10 cellular contexts compared by ENCODE assay signal in the genomic region with DNA sequence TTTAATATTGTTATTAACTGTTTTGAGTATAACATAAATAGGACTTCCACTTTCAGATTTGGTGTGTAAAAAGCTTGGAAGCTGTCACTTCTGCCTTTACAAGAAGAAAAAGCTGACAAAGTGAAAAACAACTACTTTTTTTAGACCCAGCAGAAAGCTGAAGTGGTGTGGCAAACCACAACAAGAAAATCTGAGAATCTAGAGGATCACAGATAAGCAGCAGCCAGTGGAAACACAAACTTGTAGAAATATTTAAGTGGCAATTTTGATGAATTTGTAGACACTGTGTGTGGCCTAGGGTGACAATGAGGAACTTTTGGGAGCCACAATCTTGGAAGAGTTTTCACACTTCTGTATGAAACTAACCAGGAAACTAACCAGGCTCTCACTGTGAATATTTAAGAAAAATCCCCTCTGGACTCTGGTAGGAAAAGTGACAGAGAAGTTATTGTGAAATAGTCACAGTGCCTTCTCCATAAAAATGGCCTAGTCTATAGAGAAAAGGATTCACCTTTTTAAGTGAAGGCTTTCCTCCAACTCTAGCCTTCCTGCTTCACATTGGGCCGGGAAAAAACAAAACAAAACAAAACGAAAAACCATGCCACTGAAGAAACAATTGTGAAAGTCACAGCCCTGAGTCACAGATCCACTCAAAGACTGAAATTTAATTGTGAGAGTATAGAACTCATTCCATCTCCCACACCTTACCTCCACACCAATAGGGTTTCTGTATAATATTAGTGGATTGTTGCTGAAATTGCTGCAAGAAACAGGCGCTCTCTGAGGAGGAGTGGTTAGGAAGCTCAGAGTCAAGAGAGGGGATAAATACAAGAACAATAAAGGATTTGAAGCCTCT. TPM values are rescaled to one million over a fixed set of nuclear protein-coding genes. Genes with fewer than 3 reads are reported as not detected.
A peak's percentile ranks its signal among the peaks of the same experiment; 100 is the strongest.
DNase-seq lines count a peak whose midpoint lies in the region; ATAC-seq, FAIRE-seq and TF ChIP-seq lines count a peak whose summit lies in the region.
"Had no signal": no experiment of that assay in that cellular context is flagged by ENCODE, and none has a peak within 500 bp of the region (broad histone marks: within the 10 kb centered on the region; RNA-seq: fewer than 3 reads in every experiment).

No MANE protein-coding gene starts in this region.

- TF ChIP-seq POLR2A in GM12891 (IDR thresholded peaks at IDR 0.05; ENCODE audit: low read depth, low read length) (no peak), GM12878 (IDR thresholded peaks at IDR 0.05; ENCODE audit: low read depth, low read length) (no peak), tibial nerve (IDR thresholded peaks at IDR 0.05) (no peak), ovary (IDR thresholded peaks at IDR 0.05) (no peak), gastroesophageal sphincter (IDR thresholded peaks at IDR 0.05) (no peak)

- H3K4me2 ChIP-seq in GM12878 (ENCODE audit: control insufficient read depth, insufficient read depth), result peak overlapping the region; percentile 33; the same call in 1 of the 2 replicates

- H3K9me3 ChIP-seq in GM12878 (replicated peaks; ENCODE audit: control insufficient read depth, insufficient read depth, low read length) (no peaks in the 10 kb centered on the region), tibial nerve (no peaks in the 10 kb centered on the region), ovary (no peaks in the 10 kb centered on the region), gastroesophageal sphincter (no peaks in the 10 kb centered on the region)
- H3K9me3 ChIP-seq: adrenal gland had no signal

- POLR2A ChIA-PET in GM12878 (lab: Charles Lee), result interaction anchor here (0.6 to 2.7 kb wide), 11 partner anchors 10 to 1896 kb away, joined by 3 to 23 read pairs (median 4); partner anchors contain the start of gene GUCY1A1

- SMC1A ChIA-PET in GM12878 (lab: Charles Lee; ENCODE audit: uncharacterized antibody, unreplicated experiment), result interaction anchor here (0.6 to 3.9 kb wide), 21 partner anchors 10 to 313 kb away, joined by 3 to 52 read pairs (median 7); partner anchors contain the start of gene GUCY1A1

- H3K4me1 ChIP-seq in GM12878 (ENCODE audit: control insufficient read depth, insufficient read depth, low read length) (peaks cover 7% of the 10 kb centered on the region), tibial nerve (peaks cover 0 to 10% (median 0%) of the 10 kb centered on the region in 4 donors), ovary (ENCODE audit: insufficient read depth) (no peaks in the 10 kb centered on the region), gastroesophageal sphincter (no peaks in the 10 kb centered on the region)
- H3K4me1 ChIP-seq: adrenal gland had no signal

- H3K79me2 ChIP-seq in GM12878 (ENCODE audit: control insufficient read depth, insufficient read depth, low read length), result no peaks in the 10 kb centered on the region

- TF ChIP-seq EP300 in GM12878 (IDR thresholded peaks at IDR 0.05; ENCODE audit: borderline replicate concordance in 1 of 2, control insufficient read depth in 1 of 2, low read depth in 2 of 2, low read length in 2 of 2), result no peak
- peak in 1 of 2 donors; percentile 33 for TF ChIP-seq EP300 in tibial nerve (IDR thresholded peaks at IDR 0.05)
- TF ChIP-seq EP300 in ovary (IDR thresholded peaks at IDR 0.05), result no peak
- no peak for TF ChIP-seq EP300 in gastroesophageal sphincter (IDR thresholded peaks at IDR 0.05)

- no peak overlapping the region for H3K9ac ChIP-seq in GM12878 (ENCODE audit: control insufficient read depth, insufficient read depth, low read length)

- peak; percentile 81 for ATAC-seq in HG03342 (IDR thresholded peaks at IDR 0.05; ENCODE audit: unreplicated experiment)
- ATAC-seq in GM12878, result peak; percentile 85
- no peak for ATAC-seq in gastroesophageal sphincter

- FAIRE-seq in GM12891 (lab: Jason Lieb, UNC), result no peak
- FAIRE-seq in GM12878 (lab: Jason Lieb, UNC), result peak; percentile 7
- FAIRE-seq: islet of Langerhans had no signal

- no peak for TF ChIP-seq CTCF in GM20000 (IDR thresholded peaks at IDR 0.05; ENCODE audit: extremely low read depth, missing control alignments)
- TF ChIP-seq CTCF in GM12878 (IDR thresholded peaks at IDR 0.05 in 2 of 3, conservative IDR thresholded peaks at IDR 0.05 in 1 of 3; ENCODE audit: control insufficient read depth in 2 of 3, extremely low read depth in 1 of 3, insufficient read depth in 1 of 3, low read depth in 3 of 3, low read length in 3 of 3), result no peak
- no peak for TF ChIP-seq CTCF in tibial nerve (IDR thresholded peaks at IDR 0.05)
- TF ChIP-seq CTCF in ovary (IDR thresholded peaks at IDR 0.05), result no peak
- no peak for TF ChIP-seq CTCF in gastroesophageal sphincter (IDR thresholded peaks at IDR 0.05)

- intact Hi-C loops in GM12878 (cut with micrococcal nuclease; ENCODE audit: unreplicated experiment) (no loop called here), ovary (cut with DNase I) (no loop called here)

- H4K20me1 ChIP-seq in GM12878 (ENCODE audit: control insufficient read depth, insufficient read depth), result no peaks in the 10 kb centered on the region

- CTCF ChIA-PET in GM12878 (lab: Yijun Ruan, JAX), result interaction anchor here (1.0 to 2.1 kb wide), 8 partner anchors 9 to 37 kb away, joined by 3 to 12 read pairs (median 5); no protein-coding TSS in a partner anchor

- no TSS peak for BruUV-seq in GM12878 (replicated peaks; lab: Mats Ljungman, UMichigan)

- 40% methylated on average over 3 of the region's 3 CpGs for WGBS in GM12878 (ENCODE audit: insufficient coverage, insufficient replicate concordance, low lambda C conversion rate, missing lambda C conversion rate)
- WGBS in tibial nerve, 2 donors, result 22 to 69% methylated on average over 3 of the region's 3 CpGs
- WGBS in ovary, 3 donors, result 24 to 81% (median 81%) methylated on average over 3 of the region's 3 CpGs
- WGBS in gastroesophageal sphincter (ENCODE audit: low coverage in 1 of 2), 2 donors, result 28 to 74% methylated on average over 2 to 3 of the region's 3 CpGs

- no peaks in the 10 kb centered on the region for H3K36me3 ChIP-seq in GM12878 (ENCODE audit: control insufficient read depth in 2 of 2, insufficient read depth in 2 of 2, low read length in 1 of 2)
- H3K36me3 ChIP-seq in tibial nerve, result no peaks in the 10 kb centered on the region
- H3K36me3 ChIP-seq in ovary, result no peaks in the 10 kb centered on the region
- H3K36me3 ChIP-seq in gastroesophageal sphincter, result no peaks in the 10 kb centered on the region
- H3K36me3 ChIP-seq: adrenal gland had no signal

- RAD21 ChIA-PET in GM12878 (lab: Charles Lee; ENCODE audit: unreplicated experiment), result interaction anchor here (0.7 to 2.9 kb wide), 24 partner anchors 9 to 313 kb away, joined by 3 to 32 read pairs (median 4); partner anchors contain the start of genes GUCY1A1 and GUCY1B1

- TF ChIP-seq RAD21 in GM12878 (IDR thresholded peaks at IDR 0.05; ENCODE audit: insufficient read depth, low read depth, low read length), result no peak

- H3K27me3 ChIP-seq in GM12878 (replicated peaks in 1 of 2; ENCODE audit: control insufficient read depth in 2 of 2, insufficient read depth in 2 of 2, low read length in 1 of 2) (no peaks in the 10 kb centered on the region), tibial nerve (no peaks in the 10 kb centered on the region), ovary (no peaks in the 10 kb centered on the region), gastroesophageal sphincter (no peaks in the 10 kb centered on the region)
- H3K27me3 ChIP-seq: adrenal gland had no signal

- H3K4me3 ChIP-seq in GM12878 (no peak overlapping the region), tibial nerve (no peak overlapping the region), ovary (no peak overlapping the region), gastroesophageal sphincter (no peak overlapping the region)
- H3K4me3 ChIP-seq: adrenal gland had no signal

- in situ Hi-C loops in GM12878 (cut with MboI), result no loop called here

- H3K27ac ChIP-seq in GM12878 (ENCODE audit: control insufficient read depth, insufficient read depth), result no peak overlapping the region
- H3K27ac ChIP-seq in tibial nerve, result no peak overlapping the region
- H3K27ac ChIP-seq in ovary, result no peak overlapping the region
- H3K27ac ChIP-seq in gastroesophageal sphincter, result no peak overlapping the region
- H3K27ac ChIP-seq: adrenal gland had no signal

- H2AFZ ChIP-seq in GM12878 (ENCODE audit: control insufficient read depth, low read depth, low read length), result no peak overlapping the region

- DNase-seq in GM12891 (ENCODE audit: insufficient read length, low spot score), result peak; percentile 6
- peak; percentile 45 for DNase-seq in GM20000 (ENCODE audit: low spot score)
- DNase-seq in GM12878 (ENCODE audit: low read depth, low spot score), result peak; percentile 45
- DNase-seq in tibial nerve (ENCODE audit: low spot score in 2 of 2), result no peak
- no peak for DNase-seq in ovary
- no peak for DNase-seq in cerebellum (ENCODE audit: low spot score)
- DNase-seq: adrenal gland had no signal

TF ChIP-seq in GM12891, 5 proteins besides CTCF, POLR2A, EP300 and RAD21 (continues in another document):
- no peak for TF ChIP-seq POU2F2 (IDR thresholded peaks at IDR 0.05; ENCODE audit: low read depth, low read length)
- TF ChIP-seq TAF1 (IDR thresholded peaks at IDR 0.05; ENCODE audit: low read depth, low read length), result no peak

TF ChIP-seq in GM12878, 131 proteins besides CTCF, POLR2A, EP300 and RAD21 (continues in another document):
- TF ChIP-seq MTA2 (IDR thresholded peaks at IDR 0.05; ENCODE audit: low read depth), result peak; percentile 60; the same call in 1 of the 2 replicates

RNA-seq across cellular contexts. Expression of gene GUCY1A1, which starts 26.7 kb away (rescaled TPM):
- polyA plus RNA-seq in GM12891 (2012; ENCODE audit: low read depth, missing spikeins), result 0.27 TPM
- 36.6 and 36.9 TPM in 2 replicates for total RNA-seq in GM12878 (2013; cell fraction: nucleolus; rRNA removed)
- total RNA-seq in GM12878 (2014; rRNA removed) (0.51 and 0.76 TPM in 2 replicates), GM12878 (2014; rRNA removed; fragmentation: Illumina TruSeq; extraction: Trizol) (0.74 and 0.98 TPM in 2 replicates), GM12878 (2021) (0.46 and 0.48 TPM in 2 replicates), tibial nerve (10 to 100 TPM in 1 of 4 donors, 1 to 10 TPM in 3; 6.7 to 20.3 (median 9.3) TPM), ovary (10 to 100 TPM in 1 of 7 donors, 1 to 10 TPM in 6; 3.0 to 12.1 (median 6.2) TPM), gastroesophageal sphincter (100 to 1,000 TPM in 2 of 4 donors, 10 to 100 TPM in 2; 69.4 to 196 (median 144) TPM), cerebellum (35.9 TPM)
- polyA plus RNA-seq in GM12878 (2011; ENCODE audit: low read depth), result 0.13 TPM
- polyA plus RNA-seq in GM12878 (2011; rRNA removed) (22.6 and 24.3 TPM in 2 replicates), GM12878 (2014; fragmentation: Illumina TruSeq; extraction: Trizol) (0.54 and 0.87 TPM in 2 replicates), GM12878 (2014; fragmentation: Nextera tagmentation; extraction: Ambion mirVana) (1 to 10 TPM in 1 of 2 experiments, under 1 TPM in 1; 0.57 to 1.1 TPM), GM12878 (2014; rRNA removed) (0.50 and 0.60 TPM in 2 replicates), GM12878 (2016; fragmentation: Nextera tagmentation; extraction: Ambion mirVana) (1 to 10 TPM in 1 of 2 experiments, under 1 TPM in 1; 0.44 to 1.0 TPM), ovary (10 to 100 TPM in 1 of 2 donors, 1 to 10 TPM in 1; 6.4 to 26.9 TPM)
- 15.3 and 16.9 TPM in 2 replicates for polyA plus RNA-seq in GM12878 (2011; cell fraction: cytosol; rRNA removed)
- polyA plus RNA-seq in GM12878 (2011; cell fraction: nucleus; rRNA removed), result 15.6 and 16.6 TPM in 2 replicates
- polyA plus RNA-seq in GM12878 (2012), result 0.20 and 0.38 TPM in 2 replicates
- 49.1 and 54.0 TPM in 2 replicates for polyA minus RNA-seq in GM12878 (2011; rRNA and poly(A)+ RNA removed)
- polyA minus RNA-seq in GM12878 (2011; cell fraction: cytosol; rRNA and poly(A)+ RNA removed), result 10.7 and 12.0 TPM in 2 replicates
- polyA minus RNA-seq in GM12878 (2011; cell fraction: nucleus; rRNA and poly(A)+ RNA removed), result 16.9 and 20.4 TPM in 2 replicates

Comparison
In these comparisons a context has a peak if more than half of its experiments do, and no peak if none do; other contexts are left out.
1. DNase-seq: peak in GM12891 (single experiment), GM20000 (single experiment) and GM12878 (single experiment); none in tibial nerve (0 of 2), ovary (0 of 5) and cerebellum (single experiment).